ENCODE assay signal across 8 cellular contexts in the genomic region with DNA sequence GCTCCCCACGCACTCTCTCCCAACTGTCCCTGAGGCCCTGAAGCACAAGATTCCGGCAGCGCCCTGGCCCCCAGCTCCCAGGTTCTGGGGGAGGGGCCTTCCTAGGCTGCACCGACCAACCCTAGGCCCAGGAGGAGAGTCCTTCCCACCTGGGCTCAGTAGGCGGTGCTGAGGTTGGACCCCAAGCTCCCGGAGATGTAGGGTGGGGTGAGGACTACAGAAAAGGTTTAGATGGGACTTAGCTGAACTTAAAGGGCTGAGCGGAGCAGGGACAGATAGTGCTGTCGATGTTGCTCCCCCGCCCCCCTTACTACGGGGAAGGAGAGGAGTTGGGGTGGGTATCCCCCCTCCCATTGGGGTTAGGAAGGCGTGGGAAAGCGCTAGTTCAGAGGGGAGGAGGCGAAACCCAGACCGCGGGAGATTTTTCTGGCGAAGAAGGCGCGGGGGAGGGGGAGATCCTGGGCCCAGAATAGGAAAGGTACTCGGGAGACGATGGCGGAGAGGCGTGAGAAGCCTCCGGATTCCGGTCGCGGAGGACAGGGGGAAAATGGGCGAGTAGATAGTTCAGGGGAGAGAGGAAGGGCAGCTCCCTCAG. TPM values are rescaled to one million over a fixed set of nuclear protein-coding genes. Genes with fewer than 3 reads are reported as not detected.
DNase-seq lines count a peak whose midpoint lies in the region; ATAC-seq and TF ChIP-seq lines count a peak whose summit lies in the region.

No MANE protein-coding gene starts in this region.

- H3K9me3 Mint-ChIP-seq in CD14-positive monocyte: no peaks in the 10 kb centered on the region

- peaks cover 30 to 65% of the 10 kb centered on the region in 2 donors for H3K4me1 ChIP-seq in left lung

- H3K27ac ChIP-seq in caudate nucleus (ENCODE audit: low read depth, low read length) (peak overlapping the region; percentile 99), left lung (peak overlapping the region; percentile 93 to 97)

- H3K27ac Mint-ChIP-seq in CD14-positive monocyte: peak overlapping the region; percentile 62 to 98 (median 87)

- no peaks in the 10 kb centered on the region for H3K27me3 Mint-ChIP-seq in CD14-positive monocyte (ENCODE audit: low read depth in 3 of 3)

- H3K4me3 ChIP-seq in left lung: peak overlapping the region; percentile 82 to 90

- peaks cover 6 to 19% of the 10 kb centered on the region in 2 donors for H3K36me3 ChIP-seq in left lung

- no peak for DNase-seq in CD14-positive monocyte (ENCODE audit: low spot score)
- peak; percentile 57 for DNase-seq in HK-2 (ENCODE audit: unreplicated experiment)
- peak; percentile 77 for DNase-seq in RPMI8226
- peak in 14 of 61 donors; percentile 25 to 58 (median 38) for DNase-seq in caudate nucleus (lab: John Stamatoyannopoulos, UW)
- DNase-seq in left lung: peak; percentile 76 to 83
- peak; percentile 45 for DNase-seq in stimulated activated naive CD8-positive, alpha-beta T cell treated with anti-CD3 and anti-CD28 coated beads, Interleukin-15, Interleukin-2, amounts not matched to agents 100 U/mL and 50 U/mL, for 24 hours

- peak overlapping the region; percentile 95 to 99 for H3K4me3 Mint-ChIP-seq in CD14-positive monocyte

- H3K36me3 Mint-ChIP-seq in CD14-positive monocyte: peaks cover 18 to 26% of the 10 kb centered on the region in 2 donors

- ATAC-seq in left lung: peak; percentile 20
- ATAC-seq in stimulated activated naive CD8-positive, alpha-beta T cell treated with anti-CD3 and anti-CD28 coated beads, Interleukin-15, Interleukin-2, amounts not matched to agents 100 U/mL and 50 U/mL, for 24 hours: no peak
- ATAC-seq in HG03135 (IDR thresholded peaks at IDR 0.05; ENCODE audit: unreplicated experiment): no peak
- ATAC-seq in HG03439 (IDR thresholded peaks at IDR 0.05; ENCODE audit: unreplicated experiment): no peak

- TF ChIP-seq CTCF in CD14-positive monocyte (IDR thresholded peaks at IDR 0.05) (no peak), left lung (IDR thresholded peaks at IDR 0.05) (no peak)

- H3K27me3 ChIP-seq in left lung: no peaks in the 10 kb centered on the region

- H3K4me1 Mint-ChIP-seq in CD14-positive monocyte: peaks cover 76% of the 10 kb centered on the region

- no peaks in the 10 kb centered on the region for H3K9me3 ChIP-seq in left lung

- intact Hi-C loops in CD14-positive monocyte (cut with micrococcal nuclease): no loop called here
- intact Hi-C loops in left lung (cut with DNase I): no loop called here

RNA-seq across cellular contexts. Expression of a gene that starts 4.2 kb away (rescaled TPM):
- 10 to 100 TPM in 1 of 2 donors, 1 to 10 TPM in 1; 8.9 to 21.1 TPM for polyA plus RNA-seq in CD14-positive monocyte
- total RNA-seq in left lung: 10 to 100 TPM; 91.0 to 96.0 TPM

RNA-seq across cellular contexts. Expression of a gene that starts 11.4 kb away (rescaled TPM):
- 1,000 to 10,000 TPM; 1,038 to 1,093 TPM for polyA plus RNA-seq in CD14-positive monocyte
- 100 to 1,000 TPM; 433 to 487 TPM for total RNA-seq in left lung

RNA-seq across cellular contexts. Expression of a gene that starts 53.7 kb away (rescaled TPM):
- polyA plus RNA-seq in CD14-positive monocyte: 100 to 1,000 TPM; 187 to 232 TPM
- total RNA-seq in left lung: 100 to 1,000 TPM; 164 to 210 TPM
